ENCODE assay signal across 24 cellular contexts in the genomic region with DNA sequence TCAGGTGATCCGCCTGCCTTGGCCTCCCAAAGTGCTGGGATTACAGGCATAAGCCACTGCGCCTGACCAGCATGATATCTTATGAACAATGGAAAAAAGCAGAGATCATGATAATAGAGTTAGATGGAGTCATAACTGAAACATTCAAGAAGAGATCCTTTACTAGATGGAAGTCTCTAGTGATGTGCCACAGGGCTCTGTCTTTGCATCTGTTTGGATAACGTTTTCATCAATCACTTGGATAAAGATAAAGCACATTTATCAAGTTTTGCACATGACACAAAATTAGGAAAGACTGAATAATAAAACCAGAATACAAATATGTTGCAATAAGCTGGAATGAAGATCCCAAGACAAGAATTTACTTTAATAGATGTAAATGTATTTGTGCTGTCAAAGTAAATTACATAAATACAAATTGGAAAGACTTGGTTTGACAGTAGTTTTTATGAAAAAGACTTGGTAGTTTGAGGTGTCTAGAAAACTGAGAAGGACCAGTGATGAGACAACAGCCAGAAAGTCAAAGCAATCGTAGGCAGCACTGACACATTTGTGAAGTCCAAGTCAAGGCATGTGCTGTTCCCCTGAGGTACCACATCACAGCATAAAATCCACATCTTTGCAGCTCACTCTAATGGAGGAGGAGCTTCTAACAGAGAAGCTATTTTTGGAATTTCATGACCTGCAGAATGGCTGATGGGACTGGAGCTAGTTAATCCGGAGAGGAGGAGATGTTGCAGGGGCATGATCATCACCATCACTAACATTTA. TPM values are rescaled to one million over a fixed set of nuclear protein-coding genes. Genes with fewer than 3 reads are reported as not detected.
A peak's percentile ranks its signal among the peaks of the same experiment; 100 is the strongest.
DNase-seq lines count a peak whose midpoint lies in the region; ATAC-seq and TF ChIP-seq lines count a peak whose summit lies in the region.
"Had no signal": no experiment of that assay in that cellular context is flagged by ENCODE, and none has a peak within 500 bp of the region (broad histone marks: within the 10 kb centered on the region; RNA-seq: fewer than 3 reads in every experiment).

No MANE protein-coding gene starts in this region.

- H3K79me2 ChIP-seq in HCT116 (ENCODE audit: insufficient read depth, low read length) = peaks cover 28% of the 10 kb centered on the region

- no peak for TF ChIP-seq POLR2A in HCT116 (IDR thresholded peaks at IDR 0.05; ENCODE audit: borderline replicate concordance, extremely low read depth, insufficient read depth, insufficient read length)

- no peaks in the 10 kb centered on the region for H3K9me3 Mint-ChIP-seq in mesothelial cell of epicardium
- H3K9me3 Mint-ChIP-seq: CD4-positive, alpha-beta memory T cell; GM23338 had no signal

- peaks cover 0 to 22% of the 10 kb centered on the region in 2 experiments; a peak in 3 of 4 replicates for H3K4me1 ChIP-seq in HCT116 (ENCODE audit: control insufficient read depth in 1 of 2, insufficient read depth in 2 of 2, low read length in 2 of 2)
- H3K4me1 ChIP-seq: HAP-1 had no signal

- CTCF ChIA-PET in HCT116 (lab: Charles Lee) = no interaction called here

- intact Hi-C loops in HCT116 (cut with micrococcal nuclease) = loop anchor here (5.0 kb wide), 1 partner anchor 128 kb away; no protein-coding TSS in a partner anchor

- RAD21 ChIA-PET in HCT116 (lab: Charles Lee; ENCODE audit: low non-redundant PET in 1 of 2, low total read pairs in 2 of 2, uncharacterized antibody in 2 of 2, unreplicated experiment in 2 of 2) = no interaction called here

- ATAC-seq in HCT116 = no peak
- no peak for ATAC-seq in GM18858 (IDR thresholded peaks at IDR 0.05; ENCODE audit: unreplicated experiment)
- ATAC-seq: GM23338, Right ventricle myocardium inferior had no signal

- H3K4me2 ChIP-seq in HCT116 (ENCODE audit: low read length) = no peak overlapping the region
- H3K4me2 ChIP-seq: BLaER1 treated with 17β-estradiol and CSF1 and Interleukin-3, amounts not matched to agents 10 nM and 100 nM; GM23338; KMS-11 had no signal

- no peak overlapping the region for H2AFZ ChIP-seq in HCT116 (ENCODE audit: low read depth, low read length, poor library complexity, severe bottlenecking)

- peaks cover 20% of the 10 kb centered on the region for H3K36me3 Mint-ChIP-seq in mesothelial cell of epicardium
- H3K36me3 Mint-ChIP-seq: CD4-positive, alpha-beta memory T cell had no signal

- H4K20me1 ChIP-seq in HCT116 (ENCODE audit: insufficient read depth) = peaks cover 13% of the 10 kb centered on the region; the same call in 1 of the 2 replicates
- H4K20me1 ChIP-seq: BLaER1 treated with 17β-estradiol and CSF1 and Interleukin-3, amounts not matched to agents 10 nM and 100 nM had no signal

- TF ChIP-seq CTCF in HCT116 (IDR thresholded peaks at IDR 0.05 in 2 of 3, conservative IDR thresholded peaks at IDR 0.05 in 1 of 3; ENCODE audit: borderline replicate concordance in 1 of 3, insufficient read depth in 1 of 3, low read depth in 2 of 3, low read length in 2 of 3) (no peak), mesothelial cell of epicardium (IDR thresholded peaks at IDR 0.05; ENCODE audit: unreplicated experiment) (no peak)

- BruUV-seq in HCT116 (replicated peaks; lab: Mats Ljungman, UMichigan) = no TSS peak

- DNase-seq in HCT116 (ENCODE audit: low read depth, low spot score) = no peak
- DNase-seq in amniotic epithelial cell (ENCODE audit: low read depth) = peak; percentile 92
- no peak for DNase-seq in mesothelial cell of epicardium (ENCODE audit: low spot score in 2 of 2, unreplicated experiment in 2 of 2)
- DNase-seq in SHP77 (lab: John Stamatoyannopoulos, UW) = no peak
- no peak for DNase-seq in NAMALWA (ENCODE audit: low spot score)
- no peak for DNase-seq in stimulated activated CD4-positive, alpha-beta T cell treated with anti-CD3 and anti-CD28 coated beads, Interleukin-4, amount 100 ng/mL, for 4 hours
- DNase-seq: ACHN; Caco-2; CD4-positive, alpha-beta memory T cell; IMR-90; NCI-H1105 treated with DMSO at 0.1 percent for 48 hours; NCI-H2081; NCI-H2171; NCI-H345; NCI-H524; NCI-H774; NK-92 treated with Interleukin-12 subunit alpha and Interleukin-12 subunit beta, amount 100 ng/mL, for 24 hours had no signal

- H3K4me3 ChIP-seq in HCT116 (replicated peaks in 1 of 2; ENCODE audit: low read depth in 1 of 2, low read length in 2 of 2) = no peak overlapping the region
- H3K4me3 ChIP-seq: BLaER1 treated with 17β-estradiol and CSF1 and Interleukin-3, amounts not matched to agents 10 nM and 100 nM; GM23338; HAP-1 had no signal

- H3K27me3 Mint-ChIP-seq in mesothelial cell of epicardium (ENCODE audit: low read depth) = no peaks in the 10 kb centered on the region

- H3K4me3 Mint-ChIP-seq in mesothelial cell of epicardium = no peak overlapping the region
- H3K4me3 Mint-ChIP-seq: CD4-positive, alpha-beta memory T cell; GM23338 had no signal

- H3K27ac ChIP-seq in HCT116 (ENCODE audit: low read depth, low read length) = no peak overlapping the region
- H3K27ac ChIP-seq: BLaER1 treated with 17β-estradiol and CSF1 and Interleukin-3, amounts not matched to agents 10 nM and 100 nM; KMS-11 had no signal

- H3K9me2 ChIP-seq in HCT116 (ENCODE audit: insufficient read depth) = no peaks in the 10 kb centered on the region

- peaks cover 22% of the 10 kb centered on the region for H3K4me1 Mint-ChIP-seq in mesothelial cell of epicardium

- no peaks in the 10 kb centered on the region for H3K27me3 ChIP-seq in HCT116 (ENCODE audit: insufficient read depth, low read length)
- H3K27me3 ChIP-seq: BLaER1 treated with 17β-estradiol and CSF1 and Interleukin-3, amounts not matched to agents 10 nM and 100 nM had no signal

- peak overlapping the region; percentile 43 for H3K27ac Mint-ChIP-seq in mesothelial cell of epicardium
- H3K27ac Mint-ChIP-seq: CD4-positive, alpha-beta memory T cell; GM23338 had no signal

- H3K9me3 ChIP-seq in HCT116 (ENCODE audit: control insufficient read depth in 1 of 2, insufficient read depth in 1 of 2, low read depth in 1 of 2, low read length in 2 of 2) = no peaks in the 10 kb centered on the region
- H3K9me3 ChIP-seq: Caco-2, HAP-1 had no signal

- TF ChIP-seq RAD21 in HCT116 (IDR thresholded peaks at IDR 0.05; ENCODE audit: low read depth) = peak; percentile 5; the same call in 1 of the 2 replicates

- no peak overlapping the region for H3K9ac ChIP-seq in HCT116 (ENCODE audit: low read length)
- H3K9ac ChIP-seq: BLaER1 treated with 17β-estradiol and CSF1 and Interleukin-3, amounts not matched to agents 10 nM and 100 nM; KMS-11 had no signal

- peaks cover 19 to 33% of the 10 kb centered on the region in 2 experiments for H3K36me3 ChIP-seq in HCT116 (ENCODE audit: control insufficient read depth in 1 of 2, insufficient read depth in 2 of 2, low read length in 2 of 2)
- H3K36me3 ChIP-seq: BLaER1 treated with 17β-estradiol and CSF1 and Interleukin-3, amounts not matched to agents 10 nM and 100 nM; HAP-1 had no signal

- POLR2A ChIA-PET in HCT116 (lab: Charles Lee) = interaction anchor here (0.6 to 0.7 kb wide), 2 partner anchors 56 to 1421 kb away, joined by 3 read pairs; no protein-coding TSS in a partner anchor

TF ChIP-seq in HCT116, 20 proteins besides CTCF, POLR2A, EP300 and RAD21:
- TF ChIP-seq TCF7L2 (IDR thresholded peaks at IDR 0.05; ENCODE audit: borderline replicate concordance, extremely low read depth, insufficient read depth, insufficient read length) (no peak), JUND (IDR thresholded peaks at IDR 0.05) (no peak; the same call in 1 of the 2 replicates), POLR2AphosphoS5 (IDR thresholded peaks at IDR 0.05; ENCODE audit: low read depth, low read length) (peak; percentile 68)
- TF ChIP-seq, protein P1, sequence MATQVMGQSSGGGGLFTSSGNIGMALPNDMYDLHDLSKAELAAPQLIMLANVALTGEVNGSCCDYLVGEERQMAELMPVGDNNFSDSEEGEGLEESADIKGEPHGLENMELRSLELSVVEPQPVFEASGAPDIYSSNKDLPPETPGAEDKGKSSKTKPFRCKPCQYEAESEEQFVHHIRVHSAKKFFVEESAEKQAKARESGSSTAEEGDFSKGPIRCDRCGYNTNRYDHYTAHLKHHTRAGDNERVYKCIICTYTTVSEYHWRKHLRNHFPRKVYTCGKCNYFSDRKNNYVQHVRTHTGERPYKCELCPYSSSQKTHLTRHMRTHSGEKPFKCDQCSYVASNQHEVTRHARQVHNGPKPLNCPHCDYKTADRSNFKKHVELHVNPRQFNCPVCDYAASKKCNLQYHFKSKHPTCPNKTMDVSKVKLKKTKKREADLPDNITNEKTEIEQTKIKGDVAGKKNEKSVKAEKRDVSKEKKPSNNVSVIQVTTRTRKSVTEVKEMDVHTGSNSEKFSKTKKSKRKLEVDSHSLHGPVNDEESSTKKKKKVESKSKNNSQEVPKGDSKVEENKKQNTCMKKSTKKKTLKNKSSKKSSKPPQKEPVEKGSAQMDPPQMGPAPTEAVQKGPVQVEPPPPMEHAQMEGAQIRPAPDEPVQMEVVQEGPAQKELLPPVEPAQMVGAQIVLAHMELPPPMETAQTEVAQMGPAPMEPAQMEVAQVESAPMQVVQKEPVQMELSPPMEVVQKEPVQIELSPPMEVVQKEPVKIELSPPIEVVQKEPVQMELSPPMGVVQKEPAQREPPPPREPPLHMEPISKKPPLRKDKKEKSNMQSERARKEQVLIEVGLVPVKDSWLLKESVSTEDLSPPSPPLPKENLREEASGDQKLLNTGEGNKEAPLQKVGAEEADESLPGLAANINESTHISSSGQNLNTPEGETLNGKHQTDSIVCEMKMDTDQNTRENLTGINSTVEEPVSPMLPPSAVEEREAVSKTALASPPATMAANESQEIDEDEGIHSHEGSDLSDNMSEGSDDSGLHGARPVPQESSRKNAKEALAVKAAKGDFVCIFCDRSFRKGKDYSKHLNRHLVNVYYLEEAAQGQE (IDR thresholded peaks at IDR 0.05; ENCODE audit: low read depth) = no peak

RNA-seq across cellular contexts. Expression of a gene that starts 28.5 kb away (rescaled TPM):
- 305 TPM for total RNA-seq in HCT116 (2021; ENCODE audit: unreplicated experiment)
- 200 and 379 TPM in 2 replicates for polyA plus RNA-seq in HCT116 (2012)
- total RNA-seq in mesothelial cell of epicardium = 107 to 116 TPM (median 108 TPM) in 3 replicates
- total RNA-seq: CD4-positive, alpha-beta memory T cell had no signal

RNA-seq across cellular contexts. Expression of a gene that starts 32.1 kb away (rescaled TPM):
- total RNA-seq in HCT116 (2021; ENCODE audit: unreplicated experiment) (not detected), mesothelial cell of epicardium (not detected in 3 replicates)
- polyA plus RNA-seq in HCT116 (2012) = 0.96 and 1.5 TPM in 2 replicates
- total RNA-seq: Caco-2; CD4-positive, alpha-beta memory T cell; GM23338; IMR-90; OCI-LY7; Right ventricle myocardium inferior had no signal
- polyA plus RNA-seq: GM23338, IMR-90 had no signal
